14 cellular contexts compared by ENCODE assay signal in genomic region chr11:110778351-110778750, GRCh38.
DNase-seq lines count a peak whose midpoint lies in the region; ATAC-seq, FAIRE-seq and TF ChIP-seq lines count a peak whose summit lies in the region.
"Had no signal": no experiment of that assay in that cellular context is flagged by ENCODE, and none has a peak within 500 bp of the region (broad histone marks: within the 10 kb centered on the region; RNA-seq: fewer than 3 reads in every experiment).

No MANE protein-coding gene starts in this region.

- H3K9me3 Mint-ChIP-seq in osteocyte (ENCODE audit: unreplicated experiment) (peaks cover 3% of the 10 kb centered on the region), neural progenitor cell (no peaks in the 10 kb centered on the region)
- H3K9me3 Mint-ChIP-seq in stimulated activated effector memory CD8-positive, alpha-beta T cell treated with anti-CD3 and anti-CD28 coated beads, Interleukin-12 subunit alpha, Interleukin-12 subunit beta, amount 100 ng/mL, for 72 hours, result peaks cover 4% of the 10 kb centered on the region

- no peak overlapping the region for H3K9ac ChIP-seq in adipocyte (ENCODE audit: low read length)
- no peak overlapping the region for H3K9ac ChIP-seq in neural progenitor cell

- no peak overlapping the region for H3K4me3 Mint-ChIP-seq in osteocyte (ENCODE audit: unreplicated experiment)
- H3K4me3 Mint-ChIP-seq in stimulated activated effector memory CD8-positive, alpha-beta T cell treated with anti-CD3 and anti-CD28 coated beads, Interleukin-12 subunit alpha, Interleukin-12 subunit beta, amount 100 ng/mL, for 72 hours, result no peak overlapping the region
- no peak overlapping the region for H3K4me3 Mint-ChIP-seq in neural progenitor cell
- H3K4me3 Mint-ChIP-seq: brain had no signal

- DNase-seq in GM12891 (ENCODE audit: insufficient read length, low spot score) (no peak), adipocyte (ENCODE audit: low read depth) (no peak), osteocyte (ENCODE audit: extremely low spot score, unreplicated experiment) (no peak), midbrain (lab: John Stamatoyannopoulos, UW) (no peak), AML-193 (lab: John Stamatoyannopoulos, UW) (no peak), neural progenitor cell (ENCODE audit: low spot score) (no peak)
- no peak for DNase-seq in stimulated activated effector memory CD8-positive, alpha-beta T cell treated with anti-CD3 and anti-CD28 coated beads, Interleukin-12 subunit alpha, Interleukin-12 subunit beta, amount 100 ng/mL, for 72 hours (ENCODE audit: low spot score in 2 of 2)
- DNase-seq: Caco-2; glutamatergic neuron; NCI-H446; stimulated activated CD4-positive, alpha-beta T cell treated with anti-CD3 and anti-CD28 coated beads, Interleukin-15, amount 100 ng/mL, for 24 hours; substantia nigra had no signal

- TF ChIP-seq CTCF in osteocyte (IDR thresholded peaks at IDR 0.05) (no peak), neural progenitor cell (IDR thresholded peaks at IDR 0.05) (no peak)

- H3K36me3 Mint-ChIP-seq in osteocyte (ENCODE audit: unreplicated experiment) (no peaks in the 10 kb centered on the region), neural progenitor cell (no peaks in the 10 kb centered on the region)
- H3K36me3 Mint-ChIP-seq in stimulated activated effector memory CD8-positive, alpha-beta T cell treated with anti-CD3 and anti-CD28 coated beads, Interleukin-12 subunit alpha, Interleukin-12 subunit beta, amount 100 ng/mL, for 72 hours, result no peaks in the 10 kb centered on the region
- H3K36me3 Mint-ChIP-seq: brain had no signal

- no peaks in the 10 kb centered on the region for H3K27me3 ChIP-seq in adipocyte (replicated peaks; ENCODE audit: control insufficient read depth, insufficient read depth, low read length)
- no peaks in the 10 kb centered on the region for H3K27me3 ChIP-seq in neural progenitor cell

- H3K4me1 Mint-ChIP-seq in osteocyte (ENCODE audit: unreplicated experiment), result peaks cover 21% of the 10 kb centered on the region
- H3K4me1 Mint-ChIP-seq in stimulated activated effector memory CD8-positive, alpha-beta T cell treated with anti-CD3 and anti-CD28 coated beads, Interleukin-12 subunit alpha, Interleukin-12 subunit beta, amount 100 ng/mL, for 72 hours, result no peaks in the 10 kb centered on the region
- no peaks in the 10 kb centered on the region for H3K4me1 Mint-ChIP-seq in neural progenitor cell
- H3K4me1 Mint-ChIP-seq: brain had no signal

- FAIRE-seq in GM12891 (lab: Jason Lieb, UNC), result no peak

- H3K27ac ChIP-seq in neural progenitor cell, result no peak overlapping the region

- H3K4me3 ChIP-seq in adipocyte (ENCODE audit: low read length) (peak overlapping the region; percentile 31), neural progenitor cell (no peak overlapping the region)

- H3K9me3 ChIP-seq in adipocyte (ENCODE audit: control insufficient read depth, low read length), result peaks cover 7% of the 10 kb centered on the region
- no peaks in the 10 kb centered on the region for H3K9me3 ChIP-seq in neural progenitor cell (ENCODE audit: low read depth)

- H3K4me1 ChIP-seq in adipocyte (ENCODE audit: control insufficient read depth, insufficient read depth, low read length) (peaks cover 15% of the 10 kb centered on the region), neural progenitor cell (no peaks in the 10 kb centered on the region)
- H3K4me1 ChIP-seq: Caco-2 had no signal

- H3K27ac Mint-ChIP-seq in osteocyte (ENCODE audit: unreplicated experiment), result peak overlapping the region; percentile 8
- H3K27ac Mint-ChIP-seq in stimulated activated effector memory CD8-positive, alpha-beta T cell treated with anti-CD3 and anti-CD28 coated beads, Interleukin-12 subunit alpha, Interleukin-12 subunit beta, amount 100 ng/mL, for 72 hours, result no peak overlapping the region
- no peak overlapping the region for H3K27ac Mint-ChIP-seq in neural progenitor cell
- H3K27ac Mint-ChIP-seq: brain had no signal

- H3K36me3 ChIP-seq in adipocyte (ENCODE audit: control insufficient read depth, insufficient read depth, low read length, severe bottlenecking) (no peaks in the 10 kb centered on the region), neural progenitor cell (no peaks in the 10 kb centered on the region)

- no peaks in the 10 kb centered on the region for H3F3A ChIP-seq in neural progenitor cell (ENCODE audit: low read depth)

- no peaks in the 10 kb centered on the region for H4K20me1 ChIP-seq in neural progenitor cell (ENCODE audit: low read depth)

- no peak overlapping the region for H3K4me2 ChIP-seq in neural progenitor cell

- no peak overlapping the region for H2AFZ ChIP-seq in neural progenitor cell (replicated peaks)

- no peaks in the 10 kb centered on the region for H3K79me2 ChIP-seq in neural progenitor cell (ENCODE audit: low read depth)

- TF ChIP-seq POLR2A in GM12891 (IDR thresholded peaks at IDR 0.05; ENCODE audit: low read depth, low read length), result no peak

- H3K27me3 Mint-ChIP-seq in osteocyte (ENCODE audit: unreplicated experiment), result peaks cover 3% of the 10 kb centered on the region
- peaks cover 3% of the 10 kb centered on the region for H3K27me3 Mint-ChIP-seq in neural progenitor cell (ENCODE audit: insufficient read depth, low read depth)
- H3K27me3 Mint-ChIP-seq: brain had no signal

- ATAC-seq in HG02884 (IDR thresholded peaks at IDR 0.05; ENCODE audit: unreplicated experiment), result peak; percentile 75
- ATAC-seq in stimulated activated effector memory CD8-positive, alpha-beta T cell treated with anti-CD3 and anti-CD28 coated beads, Interleukin-12 subunit alpha, Interleukin-12 subunit beta, amount 100 ng/mL, for 72 hours, result no peak

TF ChIP-seq in GM12891, 5 proteins besides CTCF, POLR2A, EP300 and RAD21:
- TF ChIP-seq POLR2AphosphoS5 (IDR thresholded peaks at IDR 0.05; ENCODE audit: low read depth, low read length) (no peak), SPI1 (IDR thresholded peaks at IDR 0.05; ENCODE audit: low read depth, low read length) (peak; percentile 89)
